ENCODE assay signal across 8 cellular contexts in the genomic region with DNA sequence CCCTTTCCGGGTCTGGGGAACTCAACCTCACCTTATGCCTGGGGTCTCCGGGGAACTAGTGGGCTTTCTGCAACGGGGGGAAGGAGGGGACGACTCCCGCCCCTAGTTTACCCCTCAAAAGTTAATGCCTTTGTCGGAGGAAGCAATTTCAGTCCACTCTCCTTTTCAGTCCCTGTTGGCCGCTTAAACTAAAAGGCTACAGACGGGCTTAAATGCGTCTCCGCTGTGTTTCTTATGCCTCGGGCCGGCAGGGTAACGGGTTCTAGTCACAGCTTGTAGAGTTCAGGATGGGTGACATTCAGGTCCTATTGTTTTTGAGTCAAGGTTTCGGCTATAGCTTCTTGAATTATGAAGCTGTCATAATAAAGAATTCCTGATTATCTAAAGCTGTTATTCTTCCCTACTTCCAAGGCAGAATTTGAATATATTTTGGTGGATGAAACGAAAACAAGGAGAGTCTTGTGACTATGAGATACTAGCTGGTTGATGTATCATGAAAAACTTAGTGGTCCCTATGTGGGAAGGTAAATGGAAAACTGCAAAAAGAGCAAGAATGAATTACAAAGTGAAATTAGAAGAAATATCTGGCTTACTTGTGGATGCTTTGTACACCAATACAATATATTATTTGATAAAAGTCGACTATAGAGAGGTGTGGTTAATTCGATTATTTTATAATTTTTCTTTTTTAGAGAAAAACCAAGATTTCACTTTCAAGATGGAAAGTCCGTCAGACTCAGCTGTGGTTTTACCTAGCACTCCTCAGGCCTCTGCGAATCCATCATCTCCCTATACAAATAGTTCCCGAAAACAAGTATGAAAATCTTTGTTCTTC. TPM values are rescaled to one million over a fixed set of nuclear protein-coding genes. Genes with fewer than 3 reads are reported as not detected.
DNase-seq lines count a peak whose midpoint lies in the region; ATAC-seq and TF ChIP-seq lines count a peak whose summit lies in the region.

No MANE protein-coding gene starts in this region.

- CTCF ChIA-PET in HCT116 (lab: Charles Lee) (interaction anchor here (0.8 to 4.5 kb wide), 27 partner anchors 9 to 410 kb away, joined by 3 to 37 read pairs (median 5); a partner anchor contains a TSS), PC-3 (lab: Charles Lee) (interaction anchor here (0.9 to 1.4 kb wide), 2 partner anchors 73 to 76 kb away, joined by 6 to 8 read pairs; no protein-coding TSS in a partner anchor)

- TF ChIP-seq RAD21 in HCT116 (IDR thresholded peaks at IDR 0.05; ENCODE audit: low read depth) = no peak

- H4K20me1 ChIP-seq in HCT116 (ENCODE audit: insufficient read depth) (no peaks in the 10 kb centered on the region), PC-3 (ENCODE audit: low read length) (no peaks in the 10 kb centered on the region)

- H3K79me2 ChIP-seq in HCT116 (ENCODE audit: insufficient read depth, low read length) (peaks cover 23% of the 10 kb centered on the region), PC-3 (ENCODE audit: low read length) (peaks cover 8% of the 10 kb centered on the region; the same call in 1 of the 2 replicates)

- H3K4me1 ChIP-seq in ES-I3 (ENCODE audit: insufficient read depth, low read length) (peaks cover 14% of the 10 kb centered on the region), HCT116 (ENCODE audit: control insufficient read depth in 1 of 2, insufficient read depth in 2 of 2, low read length in 2 of 2) (peaks cover 33 to 65% of the 10 kb centered on the region in 2 experiments), PC-3 (ENCODE audit: insufficient read depth, low read length) (peaks cover 40% of the 10 kb centered on the region), muscle layer of duodenum (ENCODE audit: control insufficient read depth in 1 of 2, insufficient read depth in 2 of 2, low read length in 2 of 2) (peaks cover 3 to 10% of the 10 kb centered on the region in 2 donors)

- no peak for ATAC-seq in HCT116
- no peak for ATAC-seq in PC-3
- ATAC-seq in effector memory CD8-positive, alpha-beta T cell (replicated peaks) = no peak

- no peak overlapping the region for H2AFZ ChIP-seq in HCT116 (ENCODE audit: low read depth, low read length, poor library complexity, severe bottlenecking)
- peak overlapping the region; percentile 76 for H2AFZ ChIP-seq in PC-3 (ENCODE audit: low read length)

- H3K27ac ChIP-seq in HCT116 (ENCODE audit: low read depth, low read length) = peak overlapping the region; percentile 73
- peak overlapping the region; percentile 60 for H3K27ac ChIP-seq in PC-3 (ENCODE audit: low read length)
- H3K27ac ChIP-seq in muscle layer of duodenum (ENCODE audit: low read length) = peak overlapping the region; percentile 96

- intact Hi-C loops in HCT116 (cut with micrococcal nuclease) (loop anchor here (1.0 to 5.0 kb wide), 5 partner anchors 42 to 410 kb away; a partner anchor contains a TSS), PC-3 (cut with micrococcal nuclease) (loop anchor here (1.0 to 5.0 kb wide), 6 partner anchors 40 to 234 kb away; a partner anchor contains a TSS)

- H3K4me2 ChIP-seq in HCT116 (ENCODE audit: low read length) = peak overlapping the region; percentile 85
- H3K4me2 ChIP-seq in PC-3 (ENCODE audit: low read length) = peak overlapping the region; percentile 98

- H3K36me3 ChIP-seq in ES-I3 (ENCODE audit: insufficient read depth, low read length) (no peaks in the 10 kb centered on the region), HCT116 (ENCODE audit: control insufficient read depth in 1 of 2, insufficient read depth in 2 of 2, low read length in 2 of 2) (peaks cover 3 to 10% of the 10 kb centered on the region in 2 experiments; a peak in 2 of 4 replicates), PC-3 (ENCODE audit: low read depth, low read length) (no peaks in the 10 kb centered on the region), muscle layer of duodenum (ENCODE audit: control insufficient read depth in 1 of 2, insufficient read depth in 2 of 2, low read length in 2 of 2) (peaks cover 0 to 18% of the 10 kb centered on the region in 2 donors)

- peaks cover 3% of the 10 kb centered on the region for H3F3A ChIP-seq in PC-3 (ENCODE audit: low read length, unreplicated experiment)

- H3K27me3 ChIP-seq in HCT116 (ENCODE audit: insufficient read depth, low read length) (no peaks in the 10 kb centered on the region), PC-3 (ENCODE audit: low read length) (no peaks in the 10 kb centered on the region), muscle layer of duodenum (ENCODE audit: low read depth, low read length) (no peaks in the 10 kb centered on the region)

- H3K4me3 ChIP-seq in HCT116 (replicated peaks in 1 of 2; ENCODE audit: low read depth in 1 of 2, low read length in 2 of 2) (peak overlapping the region; percentile 83 to 86), PC-3 (ENCODE audit: low read length) (peak overlapping the region; percentile 91), muscle layer of duodenum (ENCODE audit: low read depth in 1 of 2, low read length in 2 of 2) (peak overlapping the region; percentile 82 to 92)

- no peak for TF ChIP-seq POLR2A in HCT116 (IDR thresholded peaks at IDR 0.05; ENCODE audit: borderline replicate concordance, extremely low read depth, insufficient read depth, insufficient read length)

- peak overlapping the region; percentile 91 to 93 for H3K4me3 Mint-ChIP-seq in effector memory CD8-positive, alpha-beta T cell

- TF ChIP-seq CTCF in HCT116 (IDR thresholded peaks at IDR 0.05 in 2 of 3, conservative IDR thresholded peaks at IDR 0.05 in 1 of 3; ENCODE audit: borderline replicate concordance in 1 of 3, insufficient read depth in 1 of 3, low read depth in 2 of 3, low read length in 2 of 3) (no peak), PC-3 (conservative IDR thresholded peaks at IDR 0.05; ENCODE audit: low read depth, low read length) (no peak)

- DNase-seq in HCT116 (ENCODE audit: low read depth, low spot score) (no peak), PC-3 (no peak), islet precursor cell (no peak), NCI-H187 (lab: John Stamatoyannopoulos, UW) (no peak)
- DNase-seq in effector memory CD8-positive, alpha-beta T cell = no peak
- DNase-seq in stimulated activated CD4-positive, alpha-beta T cell treated with anti-CD3 and anti-CD28 coated beads, Interleukin-1b, Interleukin-23, amount 100 ng/mL, for 48 hours = no peak

- POLR2A ChIA-PET in HCT116 (lab: Charles Lee) = interaction anchor here (0.6 to 2.7 kb wide), 15 partner anchors 9 to 234 kb away, joined by 3 to 18 read pairs (median 4); no protein-coding TSS in a partner anchor
- POLR2A ChIA-PET in PC-3 (lab: Charles Lee; ENCODE audit: unreplicated experiment) = interaction anchor here (0.6 to 1.1 kb wide), 5 partner anchors 36 to 380 kb away, joined by 3 to 8 read pairs (median 6); a partner anchor contains a TSS

- peaks cover 49% of the 10 kb centered on the region for H3K36me3 Mint-ChIP-seq in effector memory CD8-positive, alpha-beta T cell (ENCODE audit: insufficient read depth)

- peaks cover 10 to 12% of the 10 kb centered on the region in 2 donors for H3K4me1 Mint-ChIP-seq in effector memory CD8-positive, alpha-beta T cell (ENCODE audit: low read depth in 2 of 2)

- BruUV-seq in HCT116 (replicated peaks; lab: Mats Ljungman, UMichigan) (TSS peak; percentile 73), PC-3 (replicated peaks; lab: Mats Ljungman, UMichigan) (TSS peak; percentile 64)

- RAD21 ChIA-PET in HCT116 (lab: Charles Lee; ENCODE audit: low non-redundant PET in 1 of 2, low total read pairs in 2 of 2, uncharacterized antibody in 2 of 2, unreplicated experiment in 2 of 2) = interaction anchor here (0.8 to 1.4 kb wide), 2 partner anchors 41 to 232 kb away, joined by 3 read pairs; no protein-coding TSS in a partner anchor

- H3K9ac ChIP-seq in ES-I3 (ENCODE audit: low read depth, low read length) (peak overlapping the region; percentile 89), HCT116 (ENCODE audit: low read length) (peak overlapping the region; percentile 91), PC-3 (ENCODE audit: low read length) (peak overlapping the region; percentile 95)

- H3K27ac Mint-ChIP-seq in effector memory CD8-positive, alpha-beta T cell = peak overlapping the region; percentile 99

- H3K27me3 Mint-ChIP-seq in effector memory CD8-positive, alpha-beta T cell = peaks cover 0 to under 1% of the 10 kb centered on the region in 2 donors

- no peaks in the 10 kb centered on the region for H3K9me3 Mint-ChIP-seq in effector memory CD8-positive, alpha-beta T cell

- H3K9me2 ChIP-seq in HCT116 (ENCODE audit: insufficient read depth) (no peaks in the 10 kb centered on the region), PC-3 (replicated peaks; ENCODE audit: low read length) (no peaks in the 10 kb centered on the region)

- H3K9me3 ChIP-seq in ES-I3 (ENCODE audit: control insufficient read depth, insufficient read depth, low read length) (no peaks in the 10 kb centered on the region), HCT116 (ENCODE audit: control insufficient read depth in 1 of 2, insufficient read depth in 1 of 2, low read depth in 1 of 2, low read length in 2 of 2) (no peaks in the 10 kb centered on the region), PC-3 (ENCODE audit: low read length) (no peaks in the 10 kb centered on the region), muscle layer of duodenum (ENCODE audit: control insufficient read depth in 1 of 2, low read length in 2 of 2) (no peaks in the 10 kb centered on the region)

TF ChIP-seq in HCT116, 20 proteins besides CTCF, POLR2A, EP300 and RAD21 (continues in another document):
- no peak; the same call in 1 of the 2 replicates for TF ChIP-seq POLR2AphosphoS5 (IDR thresholded peaks at IDR 0.05; ENCODE audit: low read depth, low read length)
- no peak for TF ChIP-seq SP1 (IDR thresholded peaks at IDR 0.05; ENCODE audit: low read depth)
- TF ChIP-seq CEBPB (IDR thresholded peaks at IDR 0.05; ENCODE audit: low read depth) = no peak
- no peak for TF ChIP-seq YY1 (IDR thresholded peaks at IDR 0.05; ENCODE audit: extremely low read depth, insufficient replicate concordance, low read depth, low read length)
- TF ChIP-seq JUND (IDR thresholded peaks at IDR 0.05) = no peak
- no peak for TF ChIP-seq SIN3A (IDR thresholded peaks at IDR 0.05; ENCODE audit: low read depth)
- no peak for TF ChIP-seq ZFX (IDR thresholded peaks at IDR 0.05)
- TF ChIP-seq CBX3 (IDR thresholded peaks at IDR 0.05; ENCODE audit: low read depth) = no peak
- TF ChIP-seq TCF7L2 (IDR thresholded peaks at IDR 0.05; ENCODE audit: borderline replicate concordance, extremely low read depth, insufficient read depth, insufficient read length) = no peak
- TF ChIP-seq ELF1 (IDR thresholded peaks at IDR 0.05; ENCODE audit: borderline replicate concordance, low read depth) = no peak
- no peak for TF ChIP-seq EGR1 (IDR thresholded peaks at IDR 0.05; ENCODE audit: low read depth)
- TF ChIP-seq, protein P1, sequence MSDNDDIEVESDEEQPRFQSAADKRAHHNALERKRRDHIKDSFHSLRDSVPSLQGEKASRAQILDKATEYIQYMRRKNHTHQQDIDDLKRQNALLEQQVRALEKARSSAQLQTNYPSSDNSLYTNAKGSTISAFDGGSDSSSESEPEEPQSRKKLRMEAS (IDR thresholded peaks at IDR 0.05) = no peak
- TF ChIP-seq EZH2phosphoT487 (IDR thresholded peaks at IDR 0.05; ENCODE audit: borderline replicate concordance) = no peak

RNA-seq across cellular contexts. Expression of a gene that starts 0.5 kb away (rescaled TPM):
- total RNA-seq in HCT116 (2021; ENCODE audit: unreplicated experiment) (38.5 TPM), PC-3 (2014; rRNA removed) (2.9 and 4.7 TPM in 2 replicates)
- polyA plus RNA-seq in HCT116 (2012) = 7.0 and 14.5 TPM in 2 replicates

RNA-seq across cellular contexts. Expression of a gene that starts 36.8 kb away (rescaled TPM):
- 3.5 TPM for total RNA-seq in HCT116 (2021; ENCODE audit: unreplicated experiment)
- 4.1 and 5.1 TPM in 2 replicates for polyA plus RNA-seq in HCT116 (2012)
- total RNA-seq in PC-3 (2014; rRNA removed) = 1.2 and 1.6 TPM in 2 replicates
